In genomic region chr1:12480748-12481362, GRCh38 we compare ENCODE assay signal across 8 cellular contexts.
DNase-seq lines count a peak whose midpoint lies in the region; ATAC-seq and TF ChIP-seq lines count a peak whose summit lies in the region.

No MANE protein-coding gene starts in this region.

- no peak overlapping the region for H3K4me3 Mint-ChIP-seq in glutamatergic neuron (ENCODE audit: unreplicated experiment)

- H3K9me3 Mint-ChIP-seq in glutamatergic neuron (ENCODE audit: unreplicated experiment): peaks cover 3% of the 10 kb centered on the region

- no peak overlapping the region for H3K27ac Mint-ChIP-seq in glutamatergic neuron (ENCODE audit: unreplicated experiment)

- intact Hi-C loops in Panc1 (cut with micrococcal nuclease; ENCODE audit: unreplicated experiment): loop anchor here (5.0 kb wide), 1 partner anchor 46 kb away; no protein-coding TSS in a partner anchor

- TF ChIP-seq CTCF in Panc1 (IDR thresholded peaks at IDR 0.05): no peak
- TF ChIP-seq CTCF in cardiac fibroblast (IDR thresholded peaks at IDR 0.05; ENCODE audit: low read depth, low read length): no peak
- no peak for TF ChIP-seq CTCF in glutamatergic neuron (IDR thresholded peaks at IDR 0.05; ENCODE audit: partially characterized antibody, unreplicated experiment)

- ATAC-seq in Panc1: peak; percentile 77
- ATAC-seq in HG03432 (IDR thresholded peaks at IDR 0.05; ENCODE audit: unreplicated experiment): no peak

- in situ Hi-C loops in Panc1 (cut with HindIII; ENCODE audit: low pct_unique_long_range_greater_than_20kb, low sequenced_read_pairs): no loop called here

- H3K9ac ChIP-seq in mucosa of stomach (ENCODE audit: low read length): peak overlapping the region; percentile 26

- H3K4me1 ChIP-seq in Panc1 (ENCODE audit: control insufficient read depth, insufficient read depth, low read length): peaks cover 70% of the 10 kb centered on the region
- peaks cover 63% of the 10 kb centered on the region for H3K4me1 ChIP-seq in mucosa of stomach (ENCODE audit: control insufficient read depth, insufficient read depth, low read length)

- peak; percentile 20 to 29 for DNase-seq in activated CD4-positive, alpha-beta T cell treated with anti-CD3 and anti-CD28 coated beads for 4 hours
- DNase-seq in activated CD4-positive, alpha-beta T cell treated with anti-CD3 and anti-CD28 coated beads for 1 hour: no peak
- DNase-seq in Panc1 (ENCODE audit: low read depth, low spot score) (peak; percentile 91), cardiac fibroblast (ENCODE audit: low read depth in 2 of 2) (peak; percentile 81 to 91), HUDEP-2 (lab: John Stamatoyannopoulos, UW; ENCODE audit: unreplicated experiment in 76 of 76) (no peak), glutamatergic neuron (no peak)

- H3K27ac ChIP-seq in Panc1 (ENCODE audit: low read length): peak overlapping the region; percentile 99

- H3K4me1 Mint-ChIP-seq in glutamatergic neuron (ENCODE audit: low read depth, unreplicated experiment): no peaks in the 10 kb centered on the region

- H3K27me3 Mint-ChIP-seq in glutamatergic neuron (ENCODE audit: unreplicated experiment): no peaks in the 10 kb centered on the region

- H3K9me3 ChIP-seq in Panc1 (ENCODE audit: control insufficient read depth, insufficient read depth, low read depth, low read length) (peaks cover under 1% of the 10 kb centered on the region; the same call in 1 of the 2 replicates), mucosa of stomach (ENCODE audit: control insufficient read depth, low read length) (no peaks in the 10 kb centered on the region)

- H3K4me3 ChIP-seq in Panc1 (ENCODE audit: low read depth in 2 of 2, low read length in 2 of 2) (no peak overlapping the region), cardiac fibroblast (replicated peaks in 1 of 2; ENCODE audit: low read depth in 2 of 2, low read length in 2 of 2) (no peak overlapping the region), mucosa of stomach (ENCODE audit: low read length) (no peak overlapping the region)

- BruUV-seq in Panc1 (replicated peaks; lab: Mats Ljungman, UMichigan): no TSS peak

- no peaks in the 10 kb centered on the region for H3K36me3 Mint-ChIP-seq in glutamatergic neuron (ENCODE audit: unreplicated experiment)

- H3K27me3 ChIP-seq in Panc1 (ENCODE audit: control insufficient read depth, insufficient read depth, low read length) (no peaks in the 10 kb centered on the region), mucosa of stomach (ENCODE audit: control insufficient read depth, insufficient read depth, low read length) (no peaks in the 10 kb centered on the region)

- POLR2A ChIA-PET in Panc1 (lab: Charles Lee): no interaction called here

- CTCF ChIA-PET in Panc1 (lab: Charles Lee): no interaction called here

- H3K36me3 ChIP-seq in Panc1 (ENCODE audit: control insufficient read depth, insufficient read depth, low read length) (no peaks in the 10 kb centered on the region), mucosa of stomach (ENCODE audit: control insufficient read depth, insufficient read depth, low read length) (no peaks in the 10 kb centered on the region)

Comparison
In these comparisons a context has a peak if more than half of its experiments do, and no peak if none do; other contexts are left out.
1. DNase-seq: peak in activated CD4-positive, alpha-beta T cell treated with anti-CD3 and anti-CD28 coated beads for 4 hours (2 of 2), Panc1 (single experiment) and cardiac fibroblast (2 of 2); none in activated CD4-positive, alpha-beta T cell treated with anti-CD3 and anti-CD28 coated beads for 1 hour (single experiment), HUDEP-2 (0 of 76) and glutamatergic neuron (single experiment).